Comparison of ENCODE assay signal across 1 cellular context in the genomic region with DNA sequence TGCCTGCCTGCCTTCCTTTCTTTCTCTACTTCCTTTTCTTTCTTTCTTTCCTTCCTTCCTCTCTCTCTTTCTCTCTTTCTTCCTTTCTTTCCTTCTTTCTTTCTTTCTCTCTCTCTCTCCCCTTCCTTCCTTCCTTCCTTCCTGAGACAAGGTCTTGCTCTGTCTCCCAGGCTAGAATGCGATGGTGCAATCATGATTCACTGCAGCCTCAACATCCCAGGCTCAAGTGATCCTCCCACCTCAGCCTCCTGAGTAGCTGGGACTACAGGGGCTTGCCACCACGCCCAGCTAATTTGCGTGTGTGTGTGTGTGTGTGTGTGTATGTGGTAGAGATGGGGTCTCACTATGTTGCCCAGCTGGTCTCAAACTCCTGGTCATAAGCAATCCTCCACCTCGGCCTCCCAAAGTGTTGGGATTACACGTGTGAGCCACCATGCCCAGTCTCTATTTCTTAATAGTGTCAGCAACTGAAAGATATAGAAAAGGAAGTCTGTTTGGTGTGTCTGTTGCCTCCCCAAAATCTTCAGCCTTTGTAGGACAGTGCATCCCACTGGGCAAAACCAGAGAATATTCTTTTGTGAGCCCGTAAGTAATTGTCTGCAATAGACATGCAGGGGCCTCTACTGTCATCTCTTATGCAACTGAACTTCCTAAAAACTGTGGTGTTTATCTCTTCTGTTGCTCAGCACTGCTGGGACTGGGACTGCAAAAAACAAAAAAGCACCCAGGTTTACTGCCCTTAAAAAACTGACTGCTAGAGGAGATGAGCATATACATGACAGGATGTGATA.
TF ChIP-seq lines count a peak whose summit lies in the region.

No MANE protein-coding gene starts in this region.

TF ChIP-seq in HEK293, 187 proteins besides CTCF, POLR2A, EP300 and RAD21 (continued from another document):
- TF ChIP-seq OVOL3 (tag by site-specific recombination; IDR thresholded peaks at IDR 0.05) (no peak), ZNF677 (tag by site-specific recombination; IDR thresholded peaks at IDR 0.05) (no peak), ZNF596 (tag by site-specific recombination; IDR thresholded peaks at IDR 0.05) (no peak), TRIM28 (IDR thresholded peaks at IDR 0.05; ENCODE audit: borderline replicate concordance, low read length) (no peak), REPIN1 (tag by site-specific recombination; IDR thresholded peaks at IDR 0.05; ENCODE audit: low read depth) (no peak), ZNF558 (tag by site-specific recombination; IDR thresholded peaks at IDR 0.05) (no peak), EGR2 (tag by site-specific recombination; IDR thresholded peaks at IDR 0.05; ENCODE audit: low read depth) (no peak), ZNF350 (tag by site-specific recombination; IDR thresholded peaks at IDR 0.05) (no peak), ZNF548 (tag by site-specific recombination; IDR thresholded peaks at IDR 0.05) (no peak), ZNF792 (tag by site-specific recombination; IDR thresholded peaks at IDR 0.05) (no peak), ZBTB8A (tag by site-specific recombination; IDR thresholded peaks at IDR 0.05) (no peak)
- TF ChIP-seq, protein P1, sequence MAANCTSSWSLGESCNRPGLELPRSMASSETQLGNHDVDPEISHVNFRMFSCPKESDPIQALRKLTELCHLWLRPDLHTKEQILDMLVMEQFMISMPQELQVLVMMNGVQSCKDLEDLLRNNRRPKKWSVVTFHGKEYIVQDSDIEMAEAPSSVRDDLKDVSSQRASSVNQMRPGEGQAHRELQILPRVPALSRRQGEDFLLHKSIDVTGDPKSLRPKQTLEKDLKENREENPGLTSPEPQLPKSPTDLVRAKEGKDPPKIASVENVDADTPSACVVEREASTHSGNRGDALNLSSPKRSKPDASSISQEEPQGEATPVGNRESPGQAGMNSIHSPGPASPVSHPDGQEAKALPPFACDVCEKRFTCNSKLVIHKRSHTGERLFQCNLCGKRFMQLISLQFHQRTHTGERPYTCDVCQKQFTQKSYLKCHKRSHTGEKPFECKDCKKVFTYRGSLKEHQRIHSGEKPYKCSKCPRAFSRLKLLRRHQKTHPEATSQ (tag by site-specific recombination; IDR thresholded peaks at IDR 0.05), result no peak
- TF ChIP-seq, protein P2, sequence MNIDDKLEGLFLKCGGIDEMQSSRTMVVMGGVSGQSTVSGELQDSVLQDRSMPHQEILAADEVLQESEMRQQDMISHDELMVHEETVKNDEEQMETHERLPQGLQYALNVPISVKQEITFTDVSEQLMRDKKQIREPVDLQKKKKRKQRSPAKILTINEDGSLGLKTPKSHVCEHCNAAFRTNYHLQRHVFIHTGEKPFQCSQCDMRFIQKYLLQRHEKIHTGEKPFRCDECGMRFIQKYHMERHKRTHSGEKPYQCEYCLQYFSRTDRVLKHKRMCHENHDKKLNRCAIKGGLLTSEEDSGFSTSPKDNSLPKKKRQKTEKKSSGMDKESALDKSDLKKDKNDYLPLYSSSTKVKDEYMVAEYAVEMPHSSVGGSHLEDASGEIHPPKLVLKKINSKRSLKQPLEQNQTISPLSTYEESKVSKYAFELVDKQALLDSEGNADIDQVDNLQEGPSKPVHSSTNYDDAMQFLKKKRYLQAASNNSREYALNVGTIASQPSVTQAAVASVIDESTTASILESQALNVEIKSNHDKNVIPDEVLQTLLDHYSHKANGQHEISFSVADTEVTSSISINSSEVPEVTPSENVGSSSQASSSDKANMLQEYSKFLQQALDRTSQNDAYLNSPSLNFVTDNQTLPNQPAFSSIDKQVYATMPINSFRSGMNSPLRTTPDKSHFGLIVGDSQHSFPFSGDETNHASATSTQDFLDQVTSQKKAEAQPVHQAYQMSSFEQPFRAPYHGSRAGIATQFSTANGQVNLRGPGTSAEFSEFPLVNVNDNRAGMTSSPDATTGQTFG (tag by site-specific recombination; IDR thresholded peaks at IDR 0.05; ENCODE audit: borderline replicate concordance), result peak; percentile 71; the same call in 1 of the 2 replicates
- TF ChIP-seq, protein P3, sequence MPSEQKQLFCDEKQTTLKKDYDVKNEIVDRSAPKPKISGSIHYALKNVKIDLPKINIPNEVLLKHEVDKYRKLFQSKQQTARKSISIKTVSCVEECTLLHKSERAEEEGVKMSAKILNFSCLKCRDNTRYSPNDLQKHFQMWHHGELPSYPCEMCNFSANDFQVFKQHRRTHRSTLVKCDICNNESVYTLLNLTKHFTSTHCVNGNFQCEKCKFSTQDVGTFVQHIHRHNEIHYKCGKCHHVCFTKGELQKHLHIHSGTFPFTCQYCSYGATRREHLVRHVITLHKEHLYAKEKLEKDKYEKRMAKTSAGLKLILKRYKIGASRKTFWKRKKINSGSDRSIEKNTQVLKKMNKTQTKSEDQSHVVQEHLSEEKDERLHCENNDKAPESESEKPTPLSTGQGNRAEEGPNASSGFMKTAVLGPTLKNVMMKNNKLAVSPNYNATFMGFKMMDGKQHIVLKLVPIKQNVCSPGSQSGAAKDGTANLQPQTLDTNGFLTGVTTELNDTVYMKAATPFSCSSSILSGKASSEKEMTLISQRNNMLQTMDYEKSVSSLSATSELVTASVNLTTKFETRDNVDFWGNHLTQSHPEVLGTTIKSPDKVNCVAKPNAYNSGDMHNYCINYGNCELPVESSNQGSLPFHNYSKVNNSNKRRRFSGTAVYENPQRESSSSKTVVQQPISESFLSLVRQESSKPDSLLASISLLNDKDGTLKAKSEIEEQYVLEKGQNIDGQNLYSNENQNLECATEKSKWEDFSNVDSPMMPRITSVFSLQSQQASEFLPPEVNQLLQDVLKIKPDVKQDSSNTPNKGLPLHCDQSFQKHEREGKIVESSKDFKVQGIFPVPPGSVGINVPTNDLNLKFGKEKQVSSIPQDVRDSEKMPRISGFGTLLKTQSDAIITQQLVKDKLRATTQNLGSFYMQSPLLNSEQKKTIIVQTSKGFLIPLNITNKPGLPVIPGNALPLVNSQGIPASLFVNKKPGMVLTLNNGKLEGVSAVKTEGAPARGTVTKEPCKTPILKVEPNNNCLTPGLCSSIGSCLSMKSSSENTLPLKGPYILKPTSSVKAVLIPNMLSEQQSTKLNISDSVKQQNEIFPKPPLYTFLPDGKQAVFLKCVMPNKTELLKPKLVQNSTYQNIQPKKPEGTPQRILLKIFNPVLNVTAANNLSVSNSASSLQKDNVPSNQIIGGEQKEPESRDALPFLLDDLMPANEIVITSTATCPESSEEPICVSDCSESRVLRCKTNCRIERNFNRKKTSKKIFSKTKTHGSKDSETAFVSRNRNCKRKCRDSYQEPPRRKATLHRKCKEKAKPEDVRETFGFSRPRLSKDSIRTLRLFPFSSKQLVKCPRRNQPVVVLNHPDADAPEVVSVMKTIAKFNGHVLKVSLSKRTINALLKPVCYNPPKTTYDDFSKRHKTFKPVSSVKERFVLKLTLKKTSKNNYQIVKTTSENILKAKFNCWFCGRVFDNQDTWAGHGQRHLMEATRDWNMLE (tag by site-specific recombination; conservative IDR thresholded peaks at IDR 0.05; ENCODE audit: low read depth), result no peak
- TF ChIP-seq, protein P4, sequence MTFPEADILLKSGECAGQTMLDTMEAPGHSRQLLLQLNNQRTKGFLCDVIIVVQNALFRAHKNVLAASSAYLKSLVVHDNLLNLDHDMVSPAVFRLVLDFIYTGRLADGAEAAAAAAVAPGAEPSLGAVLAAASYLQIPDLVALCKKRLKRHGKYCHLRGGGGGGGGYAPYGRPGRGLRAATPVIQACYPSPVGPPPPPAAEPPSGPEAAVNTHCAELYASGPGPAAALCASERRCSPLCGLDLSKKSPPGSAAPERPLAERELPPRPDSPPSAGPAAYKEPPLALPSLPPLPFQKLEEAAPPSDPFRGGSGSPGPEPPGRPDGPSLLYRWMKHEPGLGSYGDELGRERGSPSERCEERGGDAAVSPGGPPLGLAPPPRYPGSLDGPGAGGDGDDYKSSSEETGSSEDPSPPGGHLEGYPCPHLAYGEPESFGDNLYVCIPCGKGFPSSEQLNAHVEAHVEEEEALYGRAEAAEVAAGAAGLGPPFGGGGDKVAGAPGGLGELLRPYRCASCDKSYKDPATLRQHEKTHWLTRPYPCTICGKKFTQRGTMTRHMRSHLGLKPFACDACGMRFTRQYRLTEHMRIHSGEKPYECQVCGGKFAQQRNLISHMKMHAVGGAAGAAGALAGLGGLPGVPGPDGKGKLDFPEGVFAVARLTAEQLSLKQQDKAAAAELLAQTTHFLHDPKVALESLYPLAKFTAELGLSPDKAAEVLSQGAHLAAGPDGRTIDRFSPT (tag by site-specific recombination; IDR thresholded peaks at IDR 0.05), result no peak
- TF ChIP-seq, protein P5, sequence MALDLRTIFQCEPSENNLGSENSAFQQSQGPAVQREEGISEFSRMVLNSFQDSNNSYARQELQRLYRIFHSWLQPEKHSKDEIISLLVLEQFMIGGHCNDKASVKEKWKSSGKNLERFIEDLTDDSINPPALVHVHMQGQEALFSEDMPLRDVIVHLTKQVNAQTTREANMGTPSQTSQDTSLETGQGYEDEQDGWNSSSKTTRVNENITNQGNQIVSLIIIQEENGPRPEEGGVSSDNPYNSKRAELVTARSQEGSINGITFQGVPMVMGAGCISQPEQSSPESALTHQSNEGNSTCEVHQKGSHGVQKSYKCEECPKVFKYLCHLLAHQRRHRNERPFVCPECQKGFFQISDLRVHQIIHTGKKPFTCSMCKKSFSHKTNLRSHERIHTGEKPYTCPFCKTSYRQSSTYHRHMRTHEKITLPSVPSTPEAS (tag by site-specific recombination; IDR thresholded peaks at IDR 0.05), result peak; percentile 58
